ENCODE assay signal across 1 cellular context in genomic region chr7:143606088-143606487, GRCh38. TPM values are rescaled to one million over a fixed set of nuclear protein-coding genes. Genes with fewer than 3 reads are reported as not detected.
"Had no signal": no experiment of that assay in that cellular context is flagged by ENCODE, and none has a peak within 500 bp of the region (broad histone marks: within the 10 kb centered on the region; RNA-seq: fewer than 3 reads in every experiment).

No MANE protein-coding gene starts in this region.

RNA-seq across cellular contexts. Expression of gene TCAF2, which starts 14.7 kb away (rescaled TPM):
- polyA plus RNA-seq: GM23338 had no signal

RNA-seq across cellular contexts. Expression of gene CTAGE15, which starts 34.5 kb away (rescaled TPM):
- polyA plus RNA-seq: GM23338 had no signal
